In the genomic region with DNA sequence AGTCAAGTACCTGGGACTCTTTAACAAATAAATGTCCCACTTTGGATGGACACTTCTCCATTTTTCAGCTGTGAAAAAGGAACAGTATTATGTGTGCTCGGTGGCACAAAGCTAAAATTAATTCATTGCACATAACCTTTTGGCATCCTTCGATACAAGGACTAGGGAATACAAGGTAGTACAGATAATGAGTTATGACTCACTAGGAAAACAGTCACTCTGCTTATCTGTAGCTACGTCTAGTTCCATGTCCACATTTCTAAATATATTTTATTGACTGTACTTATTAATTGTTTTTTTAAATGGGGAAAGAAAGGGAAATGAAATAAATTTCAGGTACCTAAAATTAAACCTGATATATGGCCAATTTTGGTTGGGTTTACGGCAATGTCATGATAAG, we compare ENCODE assay signal across 22 cellular contexts. TPM values are rescaled to one million over a fixed set of nuclear protein-coding genes. Genes with fewer than 3 reads are reported as not detected.
DNase-seq lines count a peak whose midpoint lies in the region; ATAC-seq, FAIRE-seq and TF ChIP-seq lines count a peak whose summit lies in the region.
"Had no signal": no experiment of that assay in that cellular context is flagged by ENCODE, and none has a peak within 500 bp of the region (broad histone marks: within the 10 kb centered on the region; RNA-seq: fewer than 3 reads in every experiment).

No MANE protein-coding gene starts in this region.

- no peaks in the 10 kb centered on the region for H3K36me3 Mint-ChIP-seq in activated CD8-positive, alpha-beta T cell treated with anti-CD3 and anti-CD28 coated beads for 36 hours (ENCODE audit: low read depth)
- H3K36me3 Mint-ChIP-seq: activated naive CD8-positive, alpha-beta T cell treated with anti-CD3 and anti-CD28 coated beads, Interleukin-2, amount 10 ng/mL, durations not matched to agents 7 days and 5 days; WTC11 had no signal

- CTCF ChIA-PET in activated CD8-positive, alpha-beta T cell treated with anti-CD3 and anti-CD28 coated beads for 36 hours (lab: Charles Lee), result interaction anchor here (0.6 to 1.0 kb wide), 4 partner anchors 15 to 115 kb away, joined by 3 read pairs; partner anchors contain the start of gene RIC8B

- no peak for ATAC-seq in activated CD8-positive, alpha-beta T cell treated with anti-CD3 and anti-CD28 coated beads for 36 hours
- ATAC-seq: gastrocnemius medialis; sciatic nerve; stimulated activated naive CD8-positive, alpha-beta T cell treated with anti-CD3 and anti-CD28 coated beads, Interleukin-15, amount 100 ng/mL, for 72 hours; WTC11 had no signal

- POLR2A ChIA-PET in activated CD8-positive, alpha-beta T cell treated with anti-CD3 and anti-CD28 coated beads for 36 hours (lab: Charles Lee), result no interaction called here

- DNase-seq in DMS53 (lab: John Stamatoyannopoulos, UW), result peak; percentile 50
- peak; percentile 37 for DNase-seq in NCI-H774 (lab: John Stamatoyannopoulos, UW)
- DNase-seq in dermis blood vessel endothelial cell, result peak; percentile 29
- no peak for DNase-seq in HUDEP-2 (lab: John Stamatoyannopoulos, UW; ENCODE audit: unreplicated experiment in 76 of 76)
- no peak for DNase-seq in GM03348 (ENCODE audit: low spot score)
- DNase-seq in activated CD8-positive, alpha-beta T cell treated with anti-CD3 and anti-CD28 coated beads for 36 hours, result no peak
- DNase-seq in NCI-H1694 treated with DMSO at 0.1 percent for 48 hours (lab: John Stamatoyannopoulos, UW), result no peak
- DNase-seq: activated CD4-positive, alpha-beta T cell treated with anti-CD3 and anti-CD28 coated beads, Interleukin-2, amount 50 U/mL, for 48 hours; activated effector memory CD4-positive, alpha-beta T cell treated with Interleukin-2 at 50 U/mL for 16 hours; activated naive CD8-positive, alpha-beta T cell treated with anti-CD3 and anti-CD28 coated beads, Interleukin-2, amount 10 ng/mL, durations not matched to agents 7 days and 5 days; C1 segment of cervical spinal cord; effector memory CD4-positive, alpha-beta T cell; gastrocnemius medialis; islet precursor cell; NCI-H2171; NCI-H526 treated with DMSO at 0.1 percent for 48 hours; stimulated activated naive CD8-positive, alpha-beta T cell treated with anti-CD3 and anti-CD28 coated beads, Interleukin-15, amount 100 ng/mL, for 72 hours had no signal

- no peak overlapping the region for H3K4me3 Mint-ChIP-seq in activated CD8-positive, alpha-beta T cell treated with anti-CD3 and anti-CD28 coated beads for 36 hours
- H3K4me3 Mint-ChIP-seq: activated naive CD8-positive, alpha-beta T cell treated with anti-CD3 and anti-CD28 coated beads, Interleukin-2, amount 10 ng/mL, durations not matched to agents 7 days and 5 days; brain; IgD-negative memory B cell; stimulated activated naive CD8-positive, alpha-beta T cell treated with anti-CD3 and anti-CD28 coated beads, Interleukin-15, amount 100 ng/mL, for 72 hours; WTC11 had no signal

- H3K4me1 Mint-ChIP-seq in activated CD8-positive, alpha-beta T cell treated with anti-CD3 and anti-CD28 coated beads for 36 hours (ENCODE audit: low read depth), result peaks cover 3% of the 10 kb centered on the region
- H3K4me1 Mint-ChIP-seq: activated naive CD8-positive, alpha-beta T cell treated with anti-CD3 and anti-CD28 coated beads, Interleukin-2, amount 10 ng/mL, durations not matched to agents 7 days and 5 days; IgD-negative memory B cell had no signal

- H3K27ac Mint-ChIP-seq in activated CD8-positive, alpha-beta T cell treated with anti-CD3 and anti-CD28 coated beads for 36 hours, result no peak overlapping the region
- H3K27ac Mint-ChIP-seq: activated naive CD8-positive, alpha-beta T cell treated with anti-CD3 and anti-CD28 coated beads, Interleukin-2, amount 10 ng/mL, durations not matched to agents 7 days and 5 days; IgD-negative memory B cell; stimulated activated naive CD8-positive, alpha-beta T cell treated with anti-CD3 and anti-CD28 coated beads, Interleukin-15, amount 100 ng/mL, for 72 hours; WTC11 had no signal

- no peak for TF ChIP-seq CTCF in activated CD8-positive, alpha-beta T cell treated with anti-CD3 and anti-CD28 coated beads for 36 hours (IDR thresholded peaks at IDR 0.05)

- intact Hi-C loops in activated CD8-positive, alpha-beta T cell treated with anti-CD3 and anti-CD28 coated beads for 36 hours (cut with micrococcal nuclease), result no loop called here

- peak; percentile 96 for FAIRE-seq in islet of Langerhans (lab: Jason Lieb, UNC)

- H3K9me3 Mint-ChIP-seq in activated CD8-positive, alpha-beta T cell treated with anti-CD3 and anti-CD28 coated beads for 36 hours, result no peaks in the 10 kb centered on the region
- H3K9me3 Mint-ChIP-seq: activated naive CD8-positive, alpha-beta T cell treated with anti-CD3 and anti-CD28 coated beads, Interleukin-2, amount 10 ng/mL, durations not matched to agents 7 days and 5 days; brain; IgD-negative memory B cell; stimulated activated naive CD8-positive, alpha-beta T cell treated with anti-CD3 and anti-CD28 coated beads, Interleukin-15, amount 100 ng/mL, for 72 hours; WTC11 had no signal

- H3K27me3 Mint-ChIP-seq in activated CD8-positive, alpha-beta T cell treated with anti-CD3 and anti-CD28 coated beads for 36 hours, result peaks cover 2% of the 10 kb centered on the region

RNA-seq across cellular contexts. Expression of gene RIC8B, which starts 35.2 kb away (rescaled TPM):
- total RNA-seq in dermis blood vessel endothelial cell, result 15.3 and 16.4 TPM in 2 replicates
- 10 to 100 TPM; 10.4 to 11.0 TPM for total RNA-seq in activated CD8-positive, alpha-beta T cell treated with anti-CD3 and anti-CD28 coated beads for 36 hours

Comparison
In these comparisons a context has a peak if more than half of its experiments do, and no peak if none do; other contexts are left out.
1. DNase-seq: peak in DMS53 (single experiment), NCI-H774 (single experiment) and dermis blood vessel endothelial cell (single experiment); none in HUDEP-2 (0 of 76), GM03348 (single experiment), activated CD8-positive, alpha-beta T cell treated with anti-CD3 and anti-CD28 coated beads for 36 hours (single experiment) and NCI-H1694 treated with DMSO at 0.1 percent for 48 hours (single experiment).